ENCODE assay signal across 1 cellular context in the genomic region with DNA sequence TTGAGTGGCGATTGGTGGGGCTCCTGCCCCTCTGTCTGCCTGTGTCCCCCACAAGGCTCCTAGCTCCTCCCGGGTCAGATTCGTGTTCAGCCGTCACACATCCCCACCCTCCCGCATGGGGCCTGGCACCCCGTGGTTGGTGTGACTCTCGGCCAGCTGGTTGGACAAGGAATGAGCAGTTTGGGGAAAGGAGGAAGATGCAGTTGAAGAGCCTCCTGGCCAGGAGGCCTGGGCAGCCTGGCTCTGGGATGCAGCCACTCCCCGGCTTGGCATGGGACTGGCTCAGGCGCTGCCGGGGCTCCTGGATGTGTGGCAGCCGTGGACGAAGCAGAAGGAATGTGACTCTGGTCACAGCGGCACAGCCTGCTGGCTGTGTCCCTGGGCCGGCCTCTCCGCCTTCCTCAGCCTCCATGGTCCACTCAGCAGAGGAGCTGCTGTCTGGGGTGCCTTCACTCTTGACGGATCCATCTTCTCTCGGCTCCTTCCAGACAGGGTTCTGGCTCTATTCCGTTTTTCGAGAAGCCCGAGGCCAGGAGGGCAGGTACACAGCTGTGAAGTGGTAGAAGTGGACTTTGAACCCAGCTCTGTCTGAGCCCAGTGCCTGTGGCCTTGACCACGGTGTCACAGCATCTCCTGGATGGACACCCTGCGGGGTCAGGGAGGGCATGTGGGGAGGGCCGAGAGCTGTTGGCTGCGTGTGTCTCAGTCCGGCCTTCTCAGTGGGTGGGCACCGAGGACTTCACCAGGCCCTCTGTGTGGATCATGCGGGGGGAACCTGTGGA.
TF ChIP-seq lines count a peak whose summit lies in the region.

No MANE protein-coding gene starts in this region.

TF ChIP-seq in HepG2, 621 proteins besides CTCF, POLR2A, EP300 and RAD21 (continued from another document and continues in another):
- TF ChIP-seq, protein P1, sequence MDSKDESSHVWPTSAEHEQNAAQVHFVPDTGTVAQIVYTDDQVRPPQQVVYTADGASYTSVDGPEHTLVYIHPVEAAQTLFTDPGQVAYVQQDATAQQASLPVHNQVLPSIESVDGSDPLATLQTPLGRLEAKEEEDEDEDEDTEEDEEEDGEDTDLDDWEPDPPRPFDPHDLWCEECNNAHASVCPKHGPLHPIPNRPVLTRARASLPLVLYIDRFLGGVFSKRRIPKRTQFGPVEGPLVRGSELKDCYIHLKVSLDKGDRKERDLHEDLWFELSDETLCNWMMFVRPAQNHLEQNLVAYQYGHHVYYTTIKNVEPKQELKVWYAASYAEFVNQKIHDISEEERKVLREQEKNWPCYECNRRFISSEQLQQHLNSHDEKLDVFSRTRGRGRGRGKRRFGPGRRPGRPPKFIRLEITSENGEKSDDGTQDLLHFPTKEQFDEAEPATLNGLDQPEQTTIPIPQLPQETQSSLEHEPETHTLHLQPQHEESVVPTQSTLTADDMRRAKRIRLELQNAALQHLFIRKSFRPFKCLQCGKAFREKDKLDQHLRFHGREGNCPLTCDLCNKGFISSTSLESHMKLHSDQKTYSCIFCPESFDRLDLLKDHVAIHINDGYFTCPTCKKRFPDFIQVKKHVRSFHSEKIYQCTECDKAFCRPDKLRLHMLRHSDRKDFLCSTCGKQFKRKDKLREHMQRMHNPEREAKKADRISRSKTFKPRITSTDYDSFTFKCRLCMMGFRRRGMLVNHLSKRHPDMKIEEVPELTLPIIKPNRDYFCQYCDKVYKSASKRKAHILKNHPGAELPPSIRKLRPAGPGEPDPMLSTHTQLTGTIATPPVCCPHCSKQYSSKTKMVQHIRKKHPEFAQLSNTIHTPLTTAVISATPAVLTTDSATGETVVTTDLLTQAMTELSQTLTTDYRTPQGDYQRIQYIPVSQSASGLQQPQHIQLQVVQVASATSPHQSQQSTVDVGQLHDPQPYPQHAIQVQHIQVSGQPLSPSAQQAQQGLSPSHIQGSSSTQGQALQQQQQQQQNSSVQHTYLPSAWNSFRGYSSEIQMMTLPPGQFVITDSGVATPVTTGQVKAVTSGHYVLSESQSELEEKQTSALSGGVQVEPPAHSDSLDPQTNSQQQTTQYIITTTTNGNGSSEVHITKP (CRISPR knock-in tag; IDR thresholded peaks at IDR 0.05; ENCODE audit: low read depth), result peak; percentile 41; the same call in 1 of the 2 replicates
- TF ChIP-seq ZNF121 (CRISPR knock-in tag; IDR thresholded peaks at IDR 0.05) (no peak), ZNF205 (CRISPR knock-in tag; IDR thresholded peaks at IDR 0.05) (peak; percentile 58; the same call in 1 of the 2 replicates), ISL2 (CRISPR knock-in tag; IDR thresholded peaks at IDR 0.05) (peak; percentile 73; the same call in 1 of the 2 replicates), SOX13 (IDR thresholded peaks at IDR 0.05) (0 out of 2 replicates have a peak, but pooled peaks have one; percentile 34), SOX13 (CRISPR knock-in tag; conservative IDR thresholded peaks at IDR 0.05 in 1 of 2, IDR thresholded peaks at IDR 0.05 in 1 of 2) (peak in 1 of 2 experiments; percentile 81; a peak in 2 of 4 replicates), KLF16 (CRISPR knock-in tag; IDR thresholded peaks at IDR 0.05) (peak in 1 of 2 experiments; percentile 63; a peak in 1 of 4 replicates), ZMYM3 (CRISPR knock-in tag; IDR thresholded peaks at IDR 0.05) (peak; percentile 66; the same call in 1 of the 2 replicates), SRSF4 (IDR thresholded peaks at IDR 0.05; ENCODE audit: low read depth, low read length, poor library complexity, severe bottlenecking) (no peak), MIER3 (CRISPR knock-in tag; IDR thresholded peaks at IDR 0.05; ENCODE audit: borderline replicate concordance) (peak; percentile 75; the same call in 1 of the 2 replicates), ZNF749 (CRISPR knock-in tag; IDR thresholded peaks at IDR 0.05; ENCODE audit: borderline replicate concordance) (no peak), RELA (CRISPR knock-in tag; IDR thresholded peaks at IDR 0.05) (no peak), RCOR2 (CRISPR knock-in tag; IDR thresholded peaks at IDR 0.05) (peak; percentile 74), ZNF572 (CRISPR knock-in tag; IDR thresholded peaks at IDR 0.05) (no peak), SIN3A (IDR thresholded peaks at IDR 0.05; ENCODE audit: borderline replicate concordance, low read depth, low read length) (peak; percentile 83; the same call in 1 of the 2 replicates), TOE1 (CRISPR knock-in tag; IDR thresholded peaks at IDR 0.05) (no peak), GABPA (IDR thresholded peaks at IDR 0.05; ENCODE audit: low read depth, low read length) (no peak), GABPA (CRISPR knock-in tag; IDR thresholded peaks at IDR 0.05; ENCODE audit: low read depth) (peak; percentile 58), MYC (CRISPR knock-in tag; IDR thresholded peaks at IDR 0.05; ENCODE audit: borderline replicate concordance) (peak; percentile 79; the same call in 1 of the 2 replicates), KDM5B (CRISPR knock-in tag; IDR thresholded peaks at IDR 0.05; ENCODE audit: borderline replicate concordance) (peak; percentile 73; the same call in 1 of the 2 replicates), SPEN (CRISPR knock-in tag; IDR thresholded peaks at IDR 0.05; ENCODE audit: low read depth) (peak; percentile 91), FOXO1 (CRISPR knock-in tag; IDR thresholded peaks at IDR 0.05) (peak; percentile 59; the same call in 1 of the 2 replicates), SYNCRIP (IDR thresholded peaks at IDR 0.05; ENCODE audit: insufficient read depth, low read depth, low read length) (no peak), GTF3A (CRISPR knock-in tag; conservative IDR thresholded peaks at IDR 0.05) (no peak), ZNF207 (IDR thresholded peaks at IDR 0.05; ENCODE audit: borderline replicate concordance) (no peak), FOXJ3 (CRISPR knock-in tag; IDR thresholded peaks at IDR 0.05; ENCODE audit: borderline replicate concordance) (peak; percentile 43; the same call in 1 of the 2 replicates), HNRNPLL (IDR thresholded peaks at IDR 0.05; ENCODE audit: low read depth, low read length, poor library complexity, severe bottlenecking) (peak; percentile 9), FOSL2 (CRISPR knock-in tag; IDR thresholded peaks at IDR 0.05) (peak; percentile 67), ZNF737 (CRISPR knock-in tag; IDR thresholded peaks at IDR 0.05; ENCODE audit: borderline replicate concordance) (no peak), SP1 (IDR thresholded peaks at IDR 0.05) (no peak), SP1 (CRISPR knock-in tag; IDR thresholded peaks at IDR 0.05) (no peak), ZNF367 (CRISPR knock-in tag; IDR thresholded peaks at IDR 0.05; ENCODE audit: borderline replicate concordance) (no peak), TOPORS (CRISPR knock-in tag; IDR thresholded peaks at IDR 0.05) (0 out of 2 replicates have a peak, but pooled peaks have one; percentile 26), PRPF4 (IDR thresholded peaks at IDR 0.05; ENCODE audit: low read depth, low read length, poor library complexity, severe bottlenecking) (no peak), RXRA (CRISPR knock-in tag; IDR thresholded peaks at IDR 0.05) (peak; percentile 99), NR2C2 (CRISPR knock-in tag; IDR thresholded peaks at IDR 0.05; ENCODE audit: borderline replicate concordance) (peak; percentile 91), CBX5 (CRISPR knock-in tag; IDR thresholded peaks at IDR 0.05; ENCODE audit: borderline replicate concordance) (peak; percentile 50; the same call in 1 of the 2 replicates)
- TF ChIP-seq, protein P2, sequence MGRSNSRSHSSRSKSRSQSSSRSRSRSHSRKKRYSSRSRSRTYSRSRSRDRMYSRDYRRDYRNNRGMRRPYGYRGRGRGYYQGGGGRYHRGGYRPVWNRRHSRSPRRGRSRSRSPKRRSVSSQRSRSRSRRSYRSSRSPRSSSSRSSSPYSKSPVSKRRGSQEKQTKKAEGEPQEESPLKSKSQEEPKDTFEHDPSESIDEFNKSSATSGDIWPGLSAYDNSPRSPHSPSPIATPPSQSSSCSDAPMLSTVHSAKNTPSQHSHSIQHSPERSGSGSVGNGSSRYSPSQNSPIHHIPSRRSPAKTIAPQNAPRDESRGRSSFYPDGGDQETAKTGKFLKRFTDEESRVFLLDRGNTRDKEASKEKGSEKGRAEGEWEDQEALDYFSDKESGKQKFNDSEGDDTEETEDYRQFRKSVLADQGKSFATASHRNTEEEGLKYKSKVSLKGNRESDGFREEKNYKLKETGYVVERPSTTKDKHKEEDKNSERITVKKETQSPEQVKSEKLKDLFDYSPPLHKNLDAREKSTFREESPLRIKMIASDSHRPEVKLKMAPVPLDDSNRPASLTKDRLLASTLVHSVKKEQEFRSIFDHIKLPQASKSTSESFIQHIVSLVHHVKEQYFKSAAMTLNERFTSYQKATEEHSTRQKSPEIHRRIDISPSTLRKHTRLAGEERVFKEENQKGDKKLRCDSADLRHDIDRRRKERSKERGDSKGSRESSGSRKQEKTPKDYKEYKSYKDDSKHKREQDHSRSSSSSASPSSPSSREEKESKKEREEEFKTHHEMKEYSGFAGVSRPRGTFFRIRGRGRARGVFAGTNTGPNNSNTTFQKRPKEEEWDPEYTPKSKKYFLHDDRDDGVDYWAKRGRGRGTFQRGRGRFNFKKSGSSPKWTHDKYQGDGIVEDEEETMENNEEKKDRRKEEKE (IDR thresholded peaks at IDR 0.05), result no peak
- TF ChIP-seq, protein P3, sequence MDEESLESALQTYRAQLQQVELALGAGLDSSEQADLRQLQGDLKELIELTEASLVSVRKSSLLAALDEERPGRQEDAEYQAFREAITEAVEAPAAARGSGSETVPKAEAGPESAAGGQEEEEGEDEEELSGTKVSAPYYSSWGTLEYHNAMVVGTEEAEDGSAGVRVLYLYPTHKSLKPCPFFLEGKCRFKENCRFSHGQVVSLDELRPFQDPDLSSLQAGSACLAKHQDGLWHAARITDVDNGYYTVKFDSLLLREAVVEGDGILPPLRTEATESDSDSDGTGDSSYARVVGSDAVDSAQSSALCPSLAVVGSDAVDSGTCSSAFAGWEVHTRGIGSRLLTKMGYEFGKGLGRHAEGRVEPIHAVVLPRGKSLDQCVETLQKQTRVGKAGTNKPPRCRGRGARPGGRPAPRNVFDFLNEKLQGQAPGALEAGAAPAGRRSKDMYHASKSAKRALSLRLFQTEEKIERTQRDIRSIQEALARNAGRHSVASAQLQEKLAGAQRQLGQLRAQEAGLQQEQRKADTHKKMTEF (CRISPR knock-in tag; IDR thresholded peaks at IDR 0.05), result peak; percentile 75; the same call in 1 of the 2 replicates
- TF ChIP-seq, protein P4, sequence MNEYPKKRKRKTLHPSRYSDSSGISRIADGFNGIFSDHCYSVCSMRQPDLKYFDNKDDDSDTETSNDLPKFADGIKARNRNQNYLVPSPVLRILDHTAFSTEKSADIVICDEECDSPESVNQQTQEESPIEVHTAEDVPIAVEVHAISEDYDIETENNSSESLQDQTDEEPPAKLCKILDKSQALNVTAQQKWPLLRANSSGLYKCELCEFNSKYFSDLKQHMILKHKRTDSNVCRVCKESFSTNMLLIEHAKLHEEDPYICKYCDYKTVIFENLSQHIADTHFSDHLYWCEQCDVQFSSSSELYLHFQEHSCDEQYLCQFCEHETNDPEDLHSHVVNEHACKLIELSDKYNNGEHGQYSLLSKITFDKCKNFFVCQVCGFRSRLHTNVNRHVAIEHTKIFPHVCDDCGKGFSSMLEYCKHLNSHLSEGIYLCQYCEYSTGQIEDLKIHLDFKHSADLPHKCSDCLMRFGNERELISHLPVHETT (CRISPR knock-in tag; conservative IDR thresholded peaks at IDR 0.05), result peak; percentile 72
- TF ChIP-seq, protein P5, sequence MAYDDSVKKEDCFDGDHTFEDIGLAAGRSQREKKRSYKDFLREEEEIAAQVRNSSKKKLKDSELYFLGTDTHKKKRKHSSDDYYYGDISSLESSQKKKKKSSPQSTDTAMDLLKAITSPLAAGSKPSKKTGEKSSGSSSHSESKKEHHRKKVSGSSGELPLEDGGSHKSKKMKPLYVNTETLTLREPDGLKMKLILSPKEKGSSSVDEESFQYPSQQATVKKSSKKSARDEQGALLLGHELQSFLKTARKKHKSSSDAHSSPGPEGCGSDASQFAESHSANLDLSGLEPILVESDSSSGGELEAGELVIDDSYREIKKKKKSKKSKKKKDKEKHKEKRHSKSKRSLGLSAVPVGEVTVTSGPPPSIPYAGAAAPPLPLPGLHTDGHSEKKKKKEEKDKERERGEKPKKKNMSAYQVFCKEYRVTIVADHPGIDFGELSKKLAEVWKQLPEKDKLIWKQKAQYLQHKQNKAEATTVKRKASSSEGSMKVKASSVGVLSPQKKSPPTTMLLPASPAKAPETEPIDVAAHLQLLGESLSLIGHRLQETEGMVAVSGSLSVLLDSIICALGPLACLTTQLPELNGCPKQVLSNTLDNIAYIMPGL (CRISPR knock-in tag; IDR thresholded peaks at IDR 0.05; ENCODE audit: borderline replicate concordance in 1 of 2, low read depth in 1 of 2), result peak; percentile 18 to 42; a peak in 1 of 4 replicates
- TF ChIP-seq, protein P6, sequence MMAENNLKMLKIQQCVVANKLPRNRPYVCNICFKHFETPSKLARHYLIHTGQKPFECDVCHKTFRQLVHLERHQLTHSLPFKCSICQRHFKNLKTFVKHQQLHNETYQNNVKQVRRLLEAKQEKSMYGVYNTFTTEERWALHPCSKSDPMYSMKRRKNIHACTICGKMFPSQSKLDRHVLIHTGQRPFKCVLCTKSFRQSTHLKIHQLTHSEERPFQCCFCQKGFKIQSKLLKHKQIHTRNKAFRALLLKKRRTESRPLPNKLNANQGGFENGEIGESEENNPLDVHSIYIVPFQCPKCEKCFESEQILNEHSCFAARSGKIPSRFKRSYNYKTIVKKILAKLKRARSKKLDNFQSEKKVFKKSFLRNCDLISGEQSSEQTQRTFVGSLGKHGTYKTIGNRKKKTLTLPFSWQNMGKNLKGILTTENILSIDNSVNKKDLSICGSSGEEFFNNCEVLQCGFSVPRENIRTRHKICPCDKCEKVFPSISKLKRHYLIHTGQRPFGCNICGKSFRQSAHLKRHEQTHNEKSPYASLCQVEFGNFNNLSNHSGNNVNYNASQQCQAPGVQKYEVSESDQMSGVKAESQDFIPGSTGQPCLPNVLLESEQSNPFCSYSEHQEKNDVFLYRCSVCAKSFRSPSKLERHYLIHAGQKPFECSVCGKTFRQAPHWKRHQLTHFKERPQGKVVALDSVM (CRISPR knock-in tag; IDR thresholded peaks at IDR 0.05), result no peak
